ENCODE assay signal across 1 cellular context in the genomic region with DNA sequence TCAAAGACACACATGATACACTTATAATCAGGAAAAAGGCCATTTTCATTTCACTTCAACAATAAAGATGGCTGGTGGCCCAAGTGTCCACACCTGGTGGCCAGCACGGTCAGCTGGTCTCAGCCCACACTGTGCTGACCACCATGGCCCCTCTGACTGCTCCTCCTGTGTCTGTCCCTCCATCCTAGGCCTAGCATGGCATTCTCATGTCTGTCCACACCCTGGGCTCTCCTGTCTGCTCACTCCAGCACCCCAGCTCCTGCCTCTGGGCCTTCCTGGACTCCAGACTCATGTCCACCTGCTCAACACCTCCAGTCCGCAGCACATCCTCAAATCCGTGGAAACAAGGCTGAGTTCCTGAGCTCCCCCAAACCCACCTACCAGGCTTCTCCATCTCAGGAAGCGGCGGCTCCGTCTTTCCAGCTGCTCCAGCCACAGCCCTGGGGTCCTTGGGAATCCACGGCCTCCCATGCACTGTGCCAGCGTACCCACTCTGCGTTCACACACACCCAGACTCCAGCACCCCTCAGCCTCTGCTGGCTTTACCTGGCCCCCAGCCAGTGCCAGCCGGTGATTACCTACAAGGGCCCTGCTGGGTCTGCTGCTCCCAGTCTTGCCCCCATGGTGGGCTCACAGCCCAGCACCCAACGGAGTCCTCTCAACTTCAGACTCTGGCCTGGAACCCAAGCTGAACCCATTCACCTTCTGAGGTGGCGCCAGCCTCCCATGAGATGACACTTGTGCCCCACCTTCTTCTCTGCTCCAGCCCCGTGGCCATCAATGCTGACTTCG.
TF ChIP-seq lines count a peak whose summit lies in the region.

No MANE protein-coding gene starts in this region.

TF ChIP-seq in HepG2, 621 proteins besides CTCF, POLR2A, EP300 and RAD21:
- TF ChIP-seq CBFB (CRISPR knock-in tag; IDR thresholded peaks at IDR 0.05): no peak
- no peak for TF ChIP-seq SRSF4 (IDR thresholded peaks at IDR 0.05; ENCODE audit: low read depth, low read length, poor library complexity, severe bottlenecking)
- TF ChIP-seq ISL2 (CRISPR knock-in tag; IDR thresholded peaks at IDR 0.05): no peak
- no peak for TF ChIP-seq ZNF451 (CRISPR knock-in tag; IDR thresholded peaks at IDR 0.05)
- TF ChIP-seq, protein P1, sequence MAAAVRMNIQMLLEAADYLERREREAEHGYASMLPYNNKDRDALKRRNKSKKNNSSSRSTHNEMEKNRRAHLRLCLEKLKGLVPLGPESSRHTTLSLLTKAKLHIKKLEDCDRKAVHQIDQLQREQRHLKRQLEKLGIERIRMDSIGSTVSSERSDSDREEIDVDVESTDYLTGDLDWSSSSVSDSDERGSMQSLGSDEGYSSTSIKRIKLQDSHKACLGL (CRISPR knock-in tag; IDR thresholded peaks at IDR 0.05): no peak
- TF ChIP-seq SMARCC2 (IDR thresholded peaks at IDR 0.05): no peak
- no peak for TF ChIP-seq ZNF225 (CRISPR knock-in tag; IDR thresholded peaks at IDR 0.05)
- TF ChIP-seq POGZ (CRISPR knock-in tag; IDR thresholded peaks at IDR 0.05): no peak
- TF ChIP-seq, protein P2, sequence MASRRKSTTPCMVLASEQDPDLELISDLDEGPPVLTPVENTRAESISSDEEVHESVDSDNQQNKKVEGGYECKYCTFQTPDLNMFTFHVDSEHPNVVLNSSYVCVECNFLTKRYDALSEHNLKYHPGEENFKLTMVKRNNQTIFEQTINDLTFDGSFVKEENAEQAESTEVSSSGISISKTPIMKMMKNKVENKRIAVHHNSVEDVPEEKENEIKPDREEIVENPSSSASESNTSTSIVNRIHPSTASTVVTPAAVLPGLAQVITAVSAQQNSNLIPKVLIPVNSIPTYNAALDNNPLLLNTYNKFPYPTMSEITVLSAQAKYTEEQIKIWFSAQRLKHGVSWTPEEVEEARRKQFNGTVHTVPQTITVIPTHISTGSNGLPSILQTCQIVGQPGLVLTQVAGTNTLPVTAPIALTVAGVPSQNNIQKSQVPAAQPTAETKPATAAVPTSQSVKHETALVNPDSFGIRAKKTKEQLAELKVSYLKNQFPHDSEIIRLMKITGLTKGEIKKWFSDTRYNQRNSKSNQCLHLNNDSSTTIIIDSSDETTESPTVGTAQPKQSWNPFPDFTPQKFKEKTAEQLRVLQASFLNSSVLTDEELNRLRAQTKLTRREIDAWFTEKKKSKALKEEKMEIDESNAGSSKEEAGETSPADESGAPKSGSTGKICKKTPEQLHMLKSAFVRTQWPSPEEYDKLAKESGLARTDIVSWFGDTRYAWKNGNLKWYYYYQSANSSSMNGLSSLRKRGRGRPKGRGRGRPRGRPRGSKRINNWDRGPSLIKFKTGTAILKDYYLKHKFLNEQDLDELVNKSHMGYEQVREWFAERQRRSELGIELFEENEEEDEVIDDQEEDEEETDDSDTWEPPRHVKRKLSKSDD (CRISPR knock-in tag; IDR thresholded peaks at IDR 0.05; ENCODE audit: low read depth): no peak
- TF ChIP-seq, protein P3, sequence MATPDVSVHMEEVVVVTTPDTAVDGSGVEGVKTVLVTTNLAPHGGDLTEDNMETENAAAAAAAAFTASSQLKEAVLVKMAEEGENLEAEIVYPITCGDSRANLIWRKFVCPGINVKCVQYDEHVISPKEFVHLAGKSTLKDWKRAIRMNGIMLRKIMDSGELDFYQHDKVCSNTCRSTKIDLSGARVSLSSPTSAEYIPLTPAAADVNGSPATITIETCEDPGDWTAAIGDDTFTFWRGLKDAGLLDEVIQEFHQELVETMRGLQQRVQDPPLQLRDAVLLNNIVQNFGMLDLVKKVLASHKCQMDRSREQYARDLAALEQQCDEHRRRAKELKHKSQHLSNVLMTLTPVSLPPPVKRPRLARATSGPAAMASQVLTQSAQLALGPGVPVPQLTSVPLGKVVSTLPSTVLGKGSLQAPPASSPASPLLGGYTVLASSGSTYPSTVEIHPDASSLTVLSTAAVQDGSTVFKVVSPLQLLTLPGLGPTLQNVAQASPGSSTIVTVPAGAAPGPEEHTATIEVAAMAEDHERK (CRISPR knock-in tag; IDR thresholded peaks at IDR 0.05; ENCODE audit: low read depth): no peak
- TF ChIP-seq ZNF841 (CRISPR knock-in tag; IDR thresholded peaks at IDR 0.05; ENCODE audit: borderline replicate concordance): no peak
- no peak for TF ChIP-seq YEATS4 (CRISPR knock-in tag; IDR thresholded peaks at IDR 0.05; ENCODE audit: borderline replicate concordance)
- TF ChIP-seq ZNF850 (CRISPR knock-in tag; conservative IDR thresholded peaks at IDR 0.05): no peak
- no peak for TF ChIP-seq MTF1 (CRISPR knock-in tag; IDR thresholded peaks at IDR 0.05)
- TF ChIP-seq, protein P4, sequence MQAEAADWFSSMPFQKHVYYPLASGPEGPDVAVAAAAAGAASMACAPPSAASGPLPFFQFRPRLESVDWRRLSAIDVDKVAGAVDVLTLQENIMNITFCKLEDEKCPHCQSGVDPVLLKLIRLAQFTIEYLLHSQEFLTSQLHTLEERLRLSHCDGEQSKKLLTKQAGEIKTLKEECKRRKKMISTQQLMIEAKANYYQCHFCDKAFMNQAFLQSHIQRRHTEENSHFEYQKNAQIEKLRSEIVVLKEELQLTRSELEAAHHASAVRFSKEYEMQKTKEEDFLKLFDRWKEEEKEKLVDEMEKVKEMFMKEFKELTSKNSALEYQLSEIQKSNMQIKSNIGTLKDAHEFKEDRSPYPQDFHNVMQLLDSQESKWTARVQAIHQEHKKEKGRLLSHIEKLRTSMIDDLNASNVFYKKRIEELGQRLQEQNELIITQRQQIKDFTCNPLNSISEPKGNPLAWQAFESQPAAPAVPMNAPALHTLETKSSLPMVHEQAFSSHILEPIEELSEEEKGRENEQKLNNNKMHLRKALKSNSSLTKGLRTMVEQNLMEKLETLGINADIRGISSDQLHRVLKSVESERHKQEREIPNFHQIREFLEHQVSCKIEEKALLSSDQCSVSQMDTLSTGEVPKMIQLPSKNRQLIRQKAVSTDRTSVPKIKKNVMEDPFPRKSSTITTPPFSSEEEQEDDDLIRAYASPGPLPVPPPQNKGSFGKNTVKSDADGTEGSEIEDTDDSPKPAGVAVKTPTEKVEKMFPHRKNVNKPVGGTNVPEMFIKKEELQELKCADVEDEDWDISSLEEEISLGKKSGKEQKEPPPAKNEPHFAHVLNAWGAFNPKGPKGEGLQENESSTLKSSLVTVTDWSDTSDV (CRISPR knock-in tag; IDR thresholded peaks at IDR 0.05): no peak
